Comparison of ENCODE assay signal across 8 cellular contexts in genomic region chr12:124884587-124885438, GRCh38. TPM values are rescaled to one million over a fixed set of nuclear protein-coding genes. Genes with fewer than 3 reads are reported as not detected.
A peak's percentile ranks its signal among the peaks of the same experiment; 100 is the strongest.
DNase-seq lines count a peak whose midpoint lies in the region; ATAC-seq and TF ChIP-seq lines count a peak whose summit lies in the region.

No MANE protein-coding gene starts in this region.

- H3K4me3 ChIP-seq in GM12865 (ENCODE audit: low read depth, low read length) = no peak overlapping the region
- no peak overlapping the region for H3K4me3 ChIP-seq in epithelial cell of esophagus (ENCODE audit: low read length)

- peaks cover 4% of the 10 kb centered on the region for H3K4me1 Mint-ChIP-seq in activated T-helper 17 cell treated with anti-CD3 and anti-CD28 coated beads, Interleukin-2, amount 50 U/mL, for 72 hours

- no peaks in the 10 kb centered on the region for H3K27me3 Mint-ChIP-seq in activated T-helper 17 cell treated with anti-CD3 and anti-CD28 coated beads, Interleukin-2, amount 50 U/mL, for 72 hours

- ATAC-seq in GM21360 (IDR thresholded peaks at IDR 0.05; ENCODE audit: unreplicated experiment) (peak; percentile 76), HG03469 (IDR thresholded peaks at IDR 0.05; ENCODE audit: unreplicated experiment) (peak; percentile 73)
- no peak for ATAC-seq in activated T-helper 17 cell treated with anti-CD3 and anti-CD28 coated beads, Interleukin-2, amount 50 U/mL, for 72 hours (replicated peaks)

- no peaks in the 10 kb centered on the region for H3K9me3 Mint-ChIP-seq in activated T-helper 17 cell treated with anti-CD3 and anti-CD28 coated beads, Interleukin-2, amount 50 U/mL, for 72 hours

- TF ChIP-seq CTCF in GM12865 (IDR thresholded peaks at IDR 0.05; ENCODE audit: insufficient read depth, low read depth, low read length, missing control alignments) = no peak
- no peak for TF ChIP-seq CTCF in epithelial cell of esophagus (IDR thresholded peaks at IDR 0.05; ENCODE audit: insufficient read depth, low read depth, low read length, missing control alignments)

- H3K4me3 Mint-ChIP-seq in activated T-helper 17 cell treated with anti-CD3 and anti-CD28 coated beads, Interleukin-2, amount 50 U/mL, for 72 hours = no peak overlapping the region

- DNase-seq in GM12865 (ENCODE audit: low read depth) (peak; percentile 84), epithelial cell of esophagus (ENCODE audit: low read depth) (peak; percentile 35), hippocampal formation (lab: John Stamatoyannopoulos, UW) (no peak), CD1c-positive myeloid dendritic cell (ENCODE audit: extremely low spot score) (no peak)
- DNase-seq in stimulated activated CD4-positive, alpha-beta T cell treated with anti-CD3 and anti-CD28 coated beads, Interleukin-2, amount 100 ng/mL, for 24 hours = no peak

- peaks cover under 1% of the 10 kb centered on the region for H3K36me3 Mint-ChIP-seq in activated T-helper 17 cell treated with anti-CD3 and anti-CD28 coated beads, Interleukin-2, amount 50 U/mL, for 72 hours (ENCODE audit: low read depth)

- no peak overlapping the region for H3K27ac Mint-ChIP-seq in activated T-helper 17 cell treated with anti-CD3 and anti-CD28 coated beads, Interleukin-2, amount 50 U/mL, for 72 hours

RNA-seq across cellular contexts. Expression of gene SCARB1, which starts 21.1 kb away (rescaled TPM):
- 10 to 100 TPM; 17.9 to 20.9 TPM for total RNA-seq in activated T-helper 17 cell treated with anti-CD3 and anti-CD28 coated beads, Interleukin-2, amount 50 U/mL, for 72 hours

RNA-seq across cellular contexts. Expression of gene UBC, which starts 29.6 kb away (rescaled TPM):
- total RNA-seq in activated T-helper 17 cell treated with anti-CD3 and anti-CD28 coated beads, Interleukin-2, amount 50 U/mL, for 72 hours = 1,000 to 10,000 TPM in 1 of 2 donors, 100 to 1,000 TPM in 1; 955 to 1,030 TPM

Comparison
In these comparisons a context has a peak if more than half of its experiments do, and no peak if none do; other contexts are left out.
1. DNase-seq: peak in GM12865 (single experiment) and epithelial cell of esophagus (single experiment); none in stimulated activated CD4-positive, alpha-beta T cell treated with anti-CD3 and anti-CD28 coated beads, Interleukin-2, amount 100 ng/mL, for 24 hours (0 of 2), hippocampal formation (0 of 2) and CD1c-positive myeloid dendritic cell (single experiment).